36 cellular contexts compared by ENCODE assay signal in the genomic region with DNA sequence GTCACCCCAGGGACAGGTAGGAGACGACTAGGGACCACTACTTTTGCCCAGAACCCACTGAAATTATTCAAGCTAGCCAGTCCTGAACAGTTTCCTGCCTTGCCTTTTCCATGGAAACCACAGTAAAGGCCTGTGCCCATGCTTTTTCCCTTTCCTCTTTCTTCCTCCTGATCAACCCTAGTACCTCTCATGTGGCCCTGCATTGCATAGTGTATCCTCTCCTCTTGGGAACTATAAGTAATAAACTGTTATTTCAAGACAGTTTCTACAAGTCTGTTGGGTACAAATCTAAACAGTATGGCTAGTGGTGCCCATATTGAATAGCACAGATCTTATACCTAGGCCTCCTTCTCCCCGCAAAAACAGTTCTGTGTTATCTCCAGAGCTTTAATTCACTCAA.
"Had no signal": no experiment of that assay in that cellular context is flagged by ENCODE, and none has a peak within 500 bp of the region (broad histone marks: within the 10 kb centered on the region; RNA-seq: fewer than 3 reads in every experiment).

No MANE protein-coding gene starts in this region.

- H3K9ac ChIP-seq: KMS-11 had no signal

- ATAC-seq: activated CD8-positive, alpha-beta memory T cell treated with anti-CD3 and anti-CD28 coated beads, Interleukin-2, amount 10 ng/mL, durations not matched to agents 7 days and 5 days; activated naive CD8-positive, alpha-beta T cell treated with anti-CD3 and anti-CD28 coated beads, Interleukin-2, amount 50 U/mL, for 24 hours; PC-3; Right ventricle myocardium inferior; SK-N-SH treated with all-trans-retinoic acid at 6 μM for 48 hours; T-cell had no signal

- H3K4me2 ChIP-seq: KMS-11 had no signal

- H3K27ac Mint-ChIP-seq: activated CD4-positive, alpha-beta memory T cell treated with anti-CD3 and anti-CD28 coated beads, Interleukin-2, amount 10 ng/mL, durations not matched to agents 7 days and 5 days; activated CD8-positive, alpha-beta memory T cell treated with anti-CD3 and anti-CD28 coated beads, Interleukin-2, amount 10 ng/mL, durations not matched to agents 7 days and 5 days; activated naive CD4-positive, alpha-beta T cell treated with anti-CD3 and anti-CD28 coated beads, Interleukin-2, amount 10 ng/mL, durations not matched to agents 7 days and 5 days; activated naive CD8-positive, alpha-beta T cell; activated naive CD8-positive, alpha-beta T cell treated with anti-CD3 and anti-CD28 coated beads, Interleukin-2, amount 50 U/mL, for 24 hours had no signal

- H3K4me3 Mint-ChIP-seq: activated CD4-positive, alpha-beta memory T cell treated with anti-CD3 and anti-CD28 coated beads, Interleukin-2, amount 10 ng/mL, durations not matched to agents 7 days and 5 days; activated CD8-positive, alpha-beta memory T cell treated with anti-CD3 and anti-CD28 coated beads, Interleukin-2, amount 10 ng/mL, durations not matched to agents 7 days and 5 days; activated naive CD4-positive, alpha-beta T cell treated with anti-CD3 and anti-CD28 coated beads, Interleukin-2, amount 10 ng/mL, durations not matched to agents 7 days and 5 days; activated naive CD8-positive, alpha-beta T cell; activated naive CD8-positive, alpha-beta T cell treated with anti-CD3 and anti-CD28 coated beads, Interleukin-2, amount 50 U/mL, for 24 hours; T-cell had no signal

- DNase-seq: activated CD4-positive, alpha-beta memory T cell treated with anti-CD3 and anti-CD28 coated beads, Interleukin-2, amount 10 ng/mL, durations not matched to agents 7 days and 5 days; activated CD4-positive, alpha-beta T cell treated with anti-CD3 and anti-CD28 coated beads for 1 hour; activated CD4-positive, alpha-beta T cell treated with anti-CD3 and anti-CD28 coated beads for 48 hours; activated CD4-positive, CD25-positive, alpha-beta regulatory T cell; activated CD8-positive, alpha-beta memory T cell treated with anti-CD3 and anti-CD28 coated beads for 24 hours; activated CD8-positive, alpha-beta memory T cell treated with anti-CD3 and anti-CD28 coated beads, Interleukin-2, amount 10 ng/mL, durations not matched to agents 7 days and 5 days; activated CD8-positive, alpha-beta memory T cell treated with anti-CD3 and anti-CD28 coated beads, Interleukin-2, amount 50 U/mL, for 48 hours; activated effector memory CD4-positive, alpha-beta T cell treated with Interleukin-2 at 50 U/mL for 16 hours; activated naive CD4-positive, alpha-beta T cell treated with anti-CD3 and anti-CD28 coated beads, Interleukin-2, amount 10 ng/mL, durations not matched to agents 7 days and 5 days; activated naive CD8-positive, alpha-beta T cell treated with anti-CD3 and anti-CD28 coated beads, Interleukin-2, amount 50 U/mL, for 24 hours; activated T-cell treated with anti-CD3 and anti-CD28 coated beads, Interleukin-2, amount 50 U/mL, for 48 hours; aorta; brain microvascular endothelial cell; cerebellar nuclear complex; NCI-H1048; NCI-H1105 treated with DMSO at 0.1 percent for 48 hours; NCI-H1436; NCI-H1694; NCI-H1930; NCI-H2081 treated with DMSO at 0.1 percent for 48 hours; NCI-H226; NCI-H446 treated with DMSO at 0.1 percent for 48 hours; NCI-H524; NK-92 treated with Interleukin-12 subunit alpha and Interleukin-12 subunit beta, amount 100 ng/mL, for 24 hours; PC-3; SIG-M5; T-cell; T-helper 2 cell; T-helper 9 cell had no signal

- FAIRE-seq: RCC 7860 had no signal

- H3K36me3 ChIP-seq: brain microvascular endothelial cell had no signal

- H3K27me3 ChIP-seq: brain microvascular endothelial cell had no signal

- H3K27me3 Mint-ChIP-seq: activated CD4-positive, alpha-beta memory T cell treated with anti-CD3 and anti-CD28 coated beads, Interleukin-2, amount 10 ng/mL, durations not matched to agents 7 days and 5 days; activated CD8-positive, alpha-beta memory T cell treated with anti-CD3 and anti-CD28 coated beads, Interleukin-2, amount 10 ng/mL, durations not matched to agents 7 days and 5 days; activated naive CD4-positive, alpha-beta T cell treated with anti-CD3 and anti-CD28 coated beads, Interleukin-2, amount 10 ng/mL, durations not matched to agents 7 days and 5 days; activated naive CD8-positive, alpha-beta T cell; activated naive CD8-positive, alpha-beta T cell treated with anti-CD3 and anti-CD28 coated beads, Interleukin-2, amount 50 U/mL, for 24 hours; T-cell had no signal

- H3K27ac ChIP-seq: brain microvascular endothelial cell, KMS-11, RWPE1, VCaP had no signal
